25 cellular contexts compared by ENCODE assay signal in genomic region chr15:62277816-62278394, GRCh38.
DNase-seq lines count a peak whose midpoint lies in the region; ATAC-seq and TF ChIP-seq lines count a peak whose summit lies in the region.
"Had no signal": no experiment of that assay in that cellular context is flagged by ENCODE, and none has a peak within 500 bp of the region (broad histone marks: within the 10 kb centered on the region; RNA-seq: fewer than 3 reads in every experiment).

No MANE protein-coding gene starts in this region.

- no peaks in the 10 kb centered on the region for H3K79me2 ChIP-seq in OCI-LY3 (ENCODE audit: low read length)

- no peak for DNase-seq in Right ventricle myocardium inferior (ENCODE audit: missing footprints)
- DNase-seq in cardiac septum (ENCODE audit: low spot score) = no peak
- DNase-seq in left lobe of liver (ENCODE audit: low spot score) = no peak
- no peak for DNase-seq in upper lobe of right lung
- DNase-seq in DMS79 treated with DMSO at 0.1 percent for 48 hours (lab: John Stamatoyannopoulos, UW) = no peak
- DNase-seq in activated CD4-positive, alpha-beta T cell treated with anti-CD3 and anti-CD28 coated beads for 1 hour = no peak
- DNase-seq: activated CD4-positive, alpha-beta T cell treated with anti-CD3 and anti-CD28 coated beads, Interleukin-2, amount 50 U/mL, for 48 hours; activated naive CD4-positive, alpha-beta T cell; central memory CD4-positive, alpha-beta T cell; effector memory CD8-positive, alpha-beta T cell; Kasumi-1; lower lobe of right lung; MV-4-11; NCI-H1436; NCI-H2081; NCI-H524 treated with DMSO at 0.1 percent for 48 hours; stimulated activated naive CD4-positive, alpha-beta T cell had no signal

- no peak overlapping the region for H3K4me2 ChIP-seq in OCI-LY3 (ENCODE audit: low read length)

- H3K36me3 ChIP-seq in OCI-LY3 (replicated peaks; ENCODE audit: low read depth, low read length) (no peaks in the 10 kb centered on the region), upper lobe of right lung (no peaks in the 10 kb centered on the region)
- H3K36me3 ChIP-seq: lower lobe of right lung, SJSA1, suprapubic skin, upper lobe of left lung had no signal

- peak; percentile 46 for ATAC-seq in Right ventricle myocardium inferior
- ATAC-seq in left lobe of liver = peak; percentile 89
- ATAC-seq in upper lobe of right lung = peak; percentile 57
- ATAC-seq in GM18868 (IDR thresholded peaks at IDR 0.05; ENCODE audit: unreplicated experiment) = no peak
- ATAC-seq: activated CD4-positive, CD25-positive, alpha-beta regulatory T cell treated with anti-CD3 and anti-CD28 coated beads, Interleukin-2, amount 50 U/mL, for 24 hours; effector memory CD8-positive, alpha-beta T cell; natural killer cell treated with Interleukin-12 subunit alpha and Interleukin-12 subunit beta and Interleukin-15 and Interleukin-18, amount 100 ng/mL, for 72 hours had no signal

- no peaks in the 10 kb centered on the region for H4K20me1 ChIP-seq in OCI-LY3 (ENCODE audit: insufficient read depth, low read length)

- no peak overlapping the region for H3K9ac ChIP-seq in OCI-LY3 (ENCODE audit: low read length)

- no peak overlapping the region for H2AFZ ChIP-seq in OCI-LY3 (ENCODE audit: low read depth, low read length)

- TF ChIP-seq CTCF in OCI-LY3 (IDR thresholded peaks at IDR 0.05; ENCODE audit: low read depth, low read length) (peak; percentile 11; the same call in 1 of the 2 replicates), upper lobe of right lung (IDR thresholded peaks at IDR 0.05) (no peak)

- H3K9me3 ChIP-seq in OCI-LY3 (ENCODE audit: insufficient read depth, low read length) (no peaks in the 10 kb centered on the region), upper lobe of right lung (no peaks in the 10 kb centered on the region)
- H3K9me3 ChIP-seq: lower lobe of right lung, SJSA1, suprapubic skin, upper lobe of left lung had no signal

- H3K4me1 ChIP-seq in OCI-LY3 (ENCODE audit: low read length) = no peaks in the 10 kb centered on the region
- no peaks in the 10 kb centered on the region for H3K4me1 ChIP-seq in upper lobe of right lung
- H3K4me1 ChIP-seq: lower lobe of right lung, SJSA1, suprapubic skin, upper lobe of left lung had no signal

- H3K27ac ChIP-seq in OCI-LY3 (ENCODE audit: low read length) (no peak overlapping the region), upper lobe of right lung (no peak overlapping the region)
- H3K27ac ChIP-seq: lower lobe of right lung, SJSA1, skin epidermis, suprapubic skin, upper lobe of left lung had no signal

- peaks cover 6% of the 10 kb centered on the region; the same call in 1 of the 2 replicates for H3K27me3 ChIP-seq in OCI-LY3 (ENCODE audit: low read depth, low read length)
- H3K27me3 ChIP-seq in upper lobe of right lung = no peaks in the 10 kb centered on the region
- H3K27me3 ChIP-seq: upper lobe of left lung had no signal

- H3K4me3 ChIP-seq in OCI-LY3 (ENCODE audit: low read length) (no peak overlapping the region), upper lobe of right lung (no peak overlapping the region)
- H3K4me3 ChIP-seq: lower lobe of right lung, SJSA1, skin epidermis, suprapubic skin, upper lobe of left lung had no signal

- intact Hi-C loops in Right ventricle myocardium inferior (cut with DNase I) = no loop called here
- intact Hi-C loops in cardiac septum (cut with DNase I) = no loop called here
- intact Hi-C loops in upper lobe of right lung (cut with DNase I) = no loop called here
